13 cellular contexts compared by ENCODE assay signal in genomic region chr3:73511555-73511954, GRCh38.
DNase-seq lines count a peak whose midpoint lies in the region; FAIRE-seq and TF ChIP-seq lines count a peak whose summit lies in the region.
"Had no signal": no experiment of that assay in that cellular context is flagged by ENCODE, and none has a peak within 500 bp of the region (broad histone marks: within the 10 kb centered on the region; RNA-seq: fewer than 3 reads in every experiment).

No MANE protein-coding gene starts in this region.

- H3K36me3 Mint-ChIP-seq in mesothelial cell of epicardium = no peaks in the 10 kb centered on the region
- H3K36me3 Mint-ChIP-seq: activated naive CD8-positive, alpha-beta T cell treated with anti-CD3 and anti-CD28 coated beads, Interleukin-2, amount 10 ng/mL, durations not matched to agents 7 days and 5 days had no signal

- H3K4me2 ChIP-seq in SK-N-SH = no peak overlapping the region

- H3K27ac Mint-ChIP-seq in mesothelial cell of epicardium = peak overlapping the region; percentile 57
- H3K27ac Mint-ChIP-seq: activated naive CD8-positive, alpha-beta T cell treated with anti-CD3 and anti-CD28 coated beads, Interleukin-2, amount 10 ng/mL, durations not matched to agents 7 days and 5 days; effector memory CD8-positive, alpha-beta T cell had no signal

- no peaks in the 10 kb centered on the region; the same call in 1 of the 2 replicates for H4K20me1 ChIP-seq in SK-N-SH (ENCODE audit: insufficient read depth)

- peaks cover 52% of the 10 kb centered on the region for H3K4me1 Mint-ChIP-seq in mesothelial cell of epicardium
- H3K4me1 Mint-ChIP-seq: activated naive CD8-positive, alpha-beta T cell treated with anti-CD3 and anti-CD28 coated beads, Interleukin-2, amount 10 ng/mL, durations not matched to agents 7 days and 5 days had no signal

- H3K9me3 ChIP-seq in tibial nerve = no peaks in the 10 kb centered on the region
- no peaks in the 10 kb centered on the region for H3K9me3 ChIP-seq in SK-N-SH

- WGBS in tibial nerve, 2 donors = 46 to 59% methylated on average over 12 of the region's 12 CpGs
- WGBS in SK-N-SH (ENCODE audit: low lambda C conversion rate) = 95% methylated on average over 11 of the region's 12 CpGs

- POLR2A ChIA-PET in SK-N-SH (lab: Yijun Ruan, JAX) = no interaction called here

- H3K4me3 ChIP-seq in coronary artery (peak overlapping the region; percentile 49), tibial nerve (no peak overlapping the region), SK-N-SH (ENCODE audit: low read depth in 2 of 2, low read length in 1 of 2) (no peak overlapping the region)

- H3K79me2 ChIP-seq in SK-N-SH (ENCODE audit: insufficient read depth) = peaks cover 76% of the 10 kb centered on the region

- FAIRE-seq in H54 (lab: Jason Lieb, UNC) = no peak
- FAIRE-seq: HepG2 had no signal

- no peaks in the 10 kb centered on the region for H3K27me3 Mint-ChIP-seq in mesothelial cell of epicardium (ENCODE audit: low read depth)
- H3K27me3 Mint-ChIP-seq: effector memory CD8-positive, alpha-beta T cell had no signal

- H3K9me2 ChIP-seq in SK-N-SH = no peaks in the 10 kb centered on the region

- TF ChIP-seq EP300 in tibial nerve (IDR thresholded peaks at IDR 0.05) = no peak
- no peak for TF ChIP-seq EP300 in SK-N-SH (IDR thresholded peaks at IDR 0.05; ENCODE audit: borderline replicate concordance in 1 of 2, low read depth in 1 of 2, low read length in 1 of 2)

- H3K9me3 Mint-ChIP-seq in mesothelial cell of epicardium = no peaks in the 10 kb centered on the region
- H3K9me3 Mint-ChIP-seq: activated naive CD8-positive, alpha-beta T cell treated with anti-CD3 and anti-CD28 coated beads, Interleukin-2, amount 10 ng/mL, durations not matched to agents 7 days and 5 days; effector memory CD8-positive, alpha-beta T cell had no signal

- TF ChIP-seq POLR2A in tibial nerve (IDR thresholded peaks at IDR 0.05) (no peak), H54 (IDR thresholded peaks at IDR 0.05; ENCODE audit: low read depth, low read length) (no peak)

- H2AFZ ChIP-seq in SK-N-SH (ENCODE audit: low read depth) = no peak overlapping the region

- TF ChIP-seq CTCF in coronary artery (IDR thresholded peaks at IDR 0.05) (no peak), mesothelial cell of epicardium (IDR thresholded peaks at IDR 0.05; ENCODE audit: unreplicated experiment) (no peak), tibial nerve (IDR thresholded peaks at IDR 0.05) (no peak), SK-N-SH (IDR thresholded peaks at IDR 0.05) (no peak)

- H3F3A ChIP-seq in SK-N-SH (replicated peaks; ENCODE audit: insufficient read depth) = no peaks in the 10 kb centered on the region

- CTCF ChIA-PET in SK-N-SH (lab: Yijun Ruan, JAX) = interaction anchor here (0.7 to 3.3 kb wide), 2 partner anchors 9 to 1100 kb away, joined by 3 to 11 read pairs; no protein-coding TSS in a partner anchor

- H3K27me3 ChIP-seq in tibial nerve (no peaks in the 10 kb centered on the region), SK-N-SH (ENCODE audit: insufficient read depth) (no peaks in the 10 kb centered on the region)

- H3K36me3 ChIP-seq in tibial nerve = no peaks in the 10 kb centered on the region
- no peaks in the 10 kb centered on the region for H3K36me3 ChIP-seq in SK-N-SH (replicated peaks in 1 of 2; ENCODE audit: control insufficient read depth in 1 of 2, insufficient read depth in 2 of 2, low read length in 1 of 2)

- no peak for TF ChIP-seq RAD21 in SK-N-SH (IDR thresholded peaks at IDR 0.05; ENCODE audit: low read length)

- H3K27ac ChIP-seq in coronary artery (peak overlapping the region; percentile 45 to 78), substantia nigra (ENCODE audit: low read depth, low read length, poor library complexity, severe bottlenecking) (no peak overlapping the region), tibial nerve (peak overlapping the region in 2 of 4 donors; percentile 3 to 62), SK-N-SH (ENCODE audit: low read depth in 2 of 2, low read length in 1 of 2) (no peak overlapping the region; a peak in 1 of 4 replicates)

- H3K4me1 ChIP-seq in tibial nerve = peaks cover 0 to 31% (median 24%) of the 10 kb centered on the region in 4 donors
- peaks cover 9 to 10% of the 10 kb centered on the region in 2 experiments for H3K4me1 ChIP-seq in SK-N-SH (ENCODE audit: control insufficient read depth in 1 of 2, insufficient read depth in 2 of 2, low read depth in 1 of 2, low read length in 1 of 2)

- H3K4me3 Mint-ChIP-seq in mesothelial cell of epicardium = no peak overlapping the region
- H3K4me3 Mint-ChIP-seq: activated naive CD8-positive, alpha-beta T cell treated with anti-CD3 and anti-CD28 coated beads, Interleukin-2, amount 10 ng/mL, durations not matched to agents 7 days and 5 days; effector memory CD8-positive, alpha-beta T cell had no signal

- no peak overlapping the region for H3K9ac ChIP-seq in SK-N-SH

- peak; percentile 44 for DNase-seq in NCI-H1092 (lab: John Stamatoyannopoulos, UW)
- no peak for DNase-seq in coronary artery (ENCODE audit: low spot score)
- DNase-seq in mesothelial cell of epicardium (ENCODE audit: low spot score in 2 of 2, unreplicated experiment in 2 of 2) = no peak
- peak in 39 of 49 donors; percentile 8 to 59 (median 29) for DNase-seq in substantia nigra (lab: John Stamatoyannopoulos, UW)
- DNase-seq in HUDEP-2 (lab: John Stamatoyannopoulos, UW; ENCODE audit: unreplicated experiment in 76 of 76) = no peak
- no peak for DNase-seq in tibial nerve (ENCODE audit: low spot score in 2 of 2)
- DNase-seq in H54 (ENCODE audit: insufficient read length, low spot score) = no peak
- no peak for DNase-seq in SK-N-SH
- DNase-seq: activated naive CD8-positive, alpha-beta T cell treated with anti-CD3 and anti-CD28 coated beads, Interleukin-2, amount 10 ng/mL, durations not matched to agents 7 days and 5 days; effector memory CD8-positive, alpha-beta T cell; NCI-H187 treated with DMSO at 0.1 percent for 48 hours; T-helper 2 cell had no signal

TF ChIP-seq in SK-N-SH, 30 proteins besides CTCF, POLR2A, EP300 and RAD21:
- TF ChIP-seq USF1 (IDR thresholded peaks at IDR 0.05; ENCODE audit: borderline replicate concordance, low read depth) (no peak), POLR2AphosphoS5 (IDR thresholded peaks at IDR 0.05; ENCODE audit: low read depth, low read length) (no peak)

Comparison
In these comparisons a context has a peak if more than half of its experiments do, and no peak if none do; other contexts are left out.
1. DNase-seq: peak in NCI-H1092 (single experiment) and substantia nigra (39 of 49); none in coronary artery (single experiment), mesothelial cell of epicardium (0 of 2), HUDEP-2 (0 of 76), tibial nerve (0 of 2), H54 (single experiment) and SK-N-SH (single experiment).
2. H3K27ac ChIP-seq: peak in coronary artery (2 of 2); none in substantia nigra (single experiment) and SK-N-SH (0 of 2).